ENCODE assay signal across 1 cellular context in the genomic region with DNA sequence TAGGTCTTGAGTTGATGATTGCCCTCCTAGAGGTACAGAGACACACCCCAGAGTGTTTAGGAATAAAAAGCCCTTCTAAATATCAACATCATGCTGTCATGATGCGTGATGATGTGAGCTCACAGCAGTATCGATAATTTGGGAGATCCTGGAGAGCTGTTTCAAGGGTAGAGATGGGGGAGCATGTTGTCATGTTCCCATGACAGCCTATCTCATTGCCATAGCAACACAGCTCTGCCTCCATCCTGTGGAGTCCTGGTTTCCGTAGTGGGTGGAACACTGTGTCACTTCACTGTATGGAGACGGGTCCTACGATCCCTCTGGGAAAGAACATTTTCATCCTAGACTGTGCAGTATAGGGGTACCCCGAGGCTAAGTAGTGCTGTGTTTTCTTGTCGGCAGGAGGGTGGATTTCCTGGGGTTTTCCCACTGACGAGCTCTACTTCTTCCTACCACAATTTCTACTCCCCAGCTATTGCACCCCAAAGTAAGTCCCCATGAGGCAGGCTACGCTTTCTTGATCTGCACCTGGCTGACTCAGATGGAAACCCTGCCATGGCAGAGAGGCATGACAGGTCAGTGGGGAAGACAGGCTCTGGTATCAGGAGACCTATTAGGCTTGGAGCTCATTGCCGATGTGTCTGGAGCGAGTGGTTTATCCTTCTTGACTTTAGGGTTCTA.
TF ChIP-seq lines count a peak whose summit lies in the region.

No MANE protein-coding gene starts in this region.

TF ChIP-seq in endothelial cell of umbilical vein, 7 proteins besides CTCF, POLR2A, EP300 and RAD21:
- TF ChIP-seq MAX (IDR thresholded peaks at IDR 0.05; ENCODE audit: insufficient read depth, insufficient read length) (no peak), EZH2 (IDR thresholded peaks at IDR 0.05; ENCODE audit: borderline replicate concordance, low read depth, low read length, severe bottlenecking) (no peak), FOS (IDR thresholded peaks at IDR 0.05; ENCODE audit: borderline replicate concordance, insufficient read depth, low read length) (no peak), JUN (IDR thresholded peaks at IDR 0.05; ENCODE audit: borderline replicate concordance, insufficient read depth, insufficient read length, low read depth) (no peak), MYC (IDR thresholded peaks at IDR 0.05; ENCODE audit: low read depth, low read length) (no peak), GATA2 (IDR thresholded peaks at IDR 0.05; ENCODE audit: insufficient read depth, insufficient read length, low read depth, low read length) (no peak), POLR2AphosphoS5 (IDR thresholded peaks at IDR 0.05; ENCODE audit: insufficient read depth, low read depth, low read length) (no peak)
